Comparison of ENCODE assay signal across 24 cellular contexts in the genomic region with DNA sequence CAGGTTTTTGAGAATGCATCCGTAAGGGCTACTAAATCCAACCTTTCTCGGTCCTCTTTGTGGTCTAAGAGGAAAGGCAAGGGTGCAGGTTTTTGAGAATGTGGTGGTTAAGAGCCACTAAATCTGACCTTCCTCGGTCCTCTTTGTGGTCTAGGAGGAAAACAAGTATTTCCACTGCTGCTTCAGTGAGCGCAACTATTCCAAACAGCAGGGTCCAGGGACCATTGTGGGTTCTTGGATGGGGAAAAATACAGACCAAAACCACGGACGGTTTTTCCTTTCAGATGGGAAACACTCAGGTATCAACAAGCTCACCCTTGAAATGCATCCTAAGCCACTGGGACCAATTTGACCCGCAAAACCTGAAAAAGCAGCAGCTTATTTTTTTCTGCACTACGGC.
"Had no signal": no experiment of that assay in that cellular context is flagged by ENCODE, and none has a peak within 500 bp of the region (broad histone marks: within the 10 kb centered on the region; RNA-seq: fewer than 3 reads in every experiment).

No MANE protein-coding gene starts in this region.

- H3K4me2 ChIP-seq: neural progenitor cell had no signal

- H3K4me3 ChIP-seq: coronary artery, heart left ventricle, neural progenitor cell, pancreas, prostate gland, skin epidermis, testis, tibial nerve, upper lobe of right lung, vagina had no signal

- H3K27ac ChIP-seq: coronary artery, heart left ventricle, neural progenitor cell, pancreas, prostate gland, skin epidermis, testis, tibial nerve, upper lobe of right lung, vagina had no signal

- H3K9ac ChIP-seq: neural progenitor cell had no signal

- H2AFZ ChIP-seq: neural progenitor cell had no signal

- DNase-seq: effector CD4-positive, alpha-beta T cell; endodermal cell; erythroblast; foreskin melanocyte; heart left ventricle; hypothalamus; kidney glomerular epithelial cell; mammary epithelial cell; nucleus accumbens; pancreas; stimulated activated CD4-positive, alpha-beta T cell treated with anti-CD3 and anti-CD28 coated beads, Interleukin-2, amount 100 ng/mL, for 24 hours; stimulated activated CD4-positive, alpha-beta T cell treated with anti-CD3 and anti-CD28 coated beads, Interleukin-4, amount 100 ng/mL, for 4 hours; stimulated activated naive B cell treated with anti-CD40 and anti-IgM and Interleukin-4, amounts not matched to agents 10 μg/mL and 1 μg/mL and 100 μg/mL, for 72 hours; stimulated activated naive CD8-positive, alpha-beta T cell treated with anti-CD3 and anti-CD28 coated beads, Interleukin-15, amount 100 ng/mL, for 72 hours; testis; upper lobe of right lung had no signal

- H3K4me1 ChIP-seq: pancreas, prostate gland, upper lobe of right lung, vagina had no signal

- ATAC-seq: heart left ventricle; natural killer cell treated with Interleukin-12 subunit alpha and Interleukin-12 subunit beta and Interleukin-15 and Interleukin-18, amount 100 ng/mL, for 72 hours; pancreas; sciatic nerve; stimulated activated naive B cell treated with anti-CD40 and anti-IgM and Interleukin-4, amounts not matched to agents 10 μg/mL and 1 μg/mL and 100 μg/mL, for 72 hours; stimulated activated naive CD8-positive, alpha-beta T cell treated with anti-CD3 and anti-CD28 coated beads, Interleukin-15, amount 100 ng/mL, for 72 hours; upper lobe of right lung had no signal

- H3K27me3 ChIP-seq: heart left ventricle, neural progenitor cell, pancreas, testis, tibial nerve, upper lobe of right lung, vagina had no signal

- H3K36me3 ChIP-seq: heart left ventricle, neural progenitor cell, pancreas, prostate gland, tibial nerve, upper lobe of right lung, vagina had no signal

- H3K9me3 ChIP-seq: pancreas, prostate gland, testis, tibial nerve, upper lobe of right lung, vagina had no signal
